3 cellular contexts compared by ENCODE assay signal in genomic region chr18:47586418-47586817, GRCh38.
"Had no signal": no experiment of that assay in that cellular context is flagged by ENCODE, and none has a peak within 500 bp of the region (broad histone marks: within the 10 kb centered on the region; RNA-seq: fewer than 3 reads in every experiment).

No MANE protein-coding gene starts in this region.

- H3K4me3 ChIP-seq: GM12878 had no signal

- DNase-seq: GDM1, GF-D8 had no signal

- ATAC-seq: GM12878 had no signal
